In the genomic region with DNA sequence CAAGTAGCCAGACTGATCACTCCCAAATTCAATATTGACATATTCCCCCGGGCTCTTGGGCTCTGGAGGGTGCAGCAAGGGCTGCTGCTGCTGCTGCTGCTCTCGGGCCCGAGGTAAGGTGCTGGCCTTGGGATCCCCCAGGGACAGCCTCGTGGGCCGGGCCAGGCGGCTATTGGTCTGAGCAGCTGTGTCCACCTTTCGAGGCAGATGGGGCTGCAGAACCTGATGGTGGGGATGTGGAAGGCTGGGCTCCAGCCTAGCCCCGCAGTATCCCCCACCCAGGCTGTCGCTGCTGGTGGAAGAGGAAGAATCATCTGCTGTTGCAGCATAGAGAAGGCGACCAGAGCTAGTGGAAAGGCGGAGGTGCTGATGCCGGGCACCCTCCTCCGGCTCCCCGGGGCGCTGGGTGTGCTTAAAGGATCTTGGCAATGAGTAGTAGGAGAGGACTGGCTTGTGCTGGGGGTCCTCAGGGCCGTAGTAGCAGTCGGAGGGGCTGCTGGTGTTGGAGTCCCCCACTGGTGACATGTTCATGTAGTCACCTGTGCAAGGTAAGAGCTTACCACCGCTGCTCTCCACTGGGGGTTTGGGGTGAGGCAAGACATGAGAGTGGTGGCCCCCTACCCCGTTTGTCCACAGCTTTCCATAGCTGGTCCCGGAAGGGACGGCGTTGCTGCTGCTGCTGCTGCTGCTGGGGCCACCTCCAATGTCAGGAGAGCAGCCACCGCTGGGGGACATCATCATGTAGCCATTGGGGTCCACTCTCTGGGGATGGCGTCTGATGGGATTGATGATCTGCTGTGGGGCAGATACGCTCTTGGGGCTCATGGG, we compare ENCODE assay signal across 10 cellular contexts. TPM values are rescaled to one million over a fixed set of nuclear protein-coding genes. Genes with fewer than 3 reads are reported as not detected.
DNase-seq lines count a peak whose midpoint lies in the region; ATAC-seq and TF ChIP-seq lines count a peak whose summit lies in the region.
"Had no signal": no experiment of that assay in that cellular context is flagged by ENCODE, and none has a peak within 500 bp of the region (broad histone marks: within the 10 kb centered on the region; RNA-seq: fewer than 3 reads in every experiment).

No MANE protein-coding gene starts in this region.

- no peaks in the 10 kb centered on the region for H3K9me3 ChIP-seq in mucosa of stomach (ENCODE audit: control insufficient read depth, low read length)
- no peaks in the 10 kb centered on the region for H3K9me3 ChIP-seq in uterus

- H3K36me3 ChIP-seq in mucosa of stomach (ENCODE audit: control insufficient read depth, insufficient read depth, low read length) (no peaks in the 10 kb centered on the region), uterus (no peaks in the 10 kb centered on the region)

- no peaks in the 10 kb centered on the region for H3K36me3 Mint-ChIP-seq in activated naive CD4-positive, alpha-beta T cell treated with anti-CD3 and anti-CD28 coated beads, Interleukin-2, amount 50 U/mL, for 24 hours
- H3K36me3 Mint-ChIP-seq in activated naive CD4-positive, alpha-beta T cell treated with anti-CD3 and anti-CD28 coated beads for 36 hours (ENCODE audit: low read depth), result peaks cover 8% of the 10 kb centered on the region

- H3K4me3 ChIP-seq in coronary artery, result peak overlapping the region; percentile 86
- no peak overlapping the region for H3K4me3 ChIP-seq in mucosa of stomach (ENCODE audit: low read length)
- H3K4me3 ChIP-seq in uterus, result peak overlapping the region; percentile 67 to 69

- CTCF ChIA-PET in activated naive CD4-positive, alpha-beta T cell treated with anti-CD3 and anti-CD28 coated beads for 36 hours (lab: Charles Lee), result interaction anchor here (0.6 kb wide), 1 partner anchor 11 kb away, joined by 3 read pairs; no protein-coding TSS in a partner anchor

- H3K27ac Mint-ChIP-seq in activated naive CD4-positive, alpha-beta T cell treated with anti-CD3 and anti-CD28 coated beads, Interleukin-2, amount 50 U/mL, for 24 hours, result peak overlapping the region; percentile 12
- no peak overlapping the region for H3K27ac Mint-ChIP-seq in activated naive CD4-positive, alpha-beta T cell treated with anti-CD3 and anti-CD28 coated beads for 36 hours
- H3K27ac Mint-ChIP-seq: activated T-helper 17 cell treated with anti-CD3 and anti-CD28 coated beads, Interleukin-2, amount 50 U/mL, for 72 hours had no signal

- TF ChIP-seq CTCF in coronary artery (IDR thresholded peaks at IDR 0.05) (no peak), uterus (IDR thresholded peaks at IDR 0.05) (no peak)

- in situ Hi-C loops in G401 (cut with HindIII; ENCODE audit: low sequenced_read_pairs), result loop anchor here (25.0 kb wide), 1 partner anchor 309 kb away; no protein-coding TSS in a partner anchor

- H3K9me3 Mint-ChIP-seq in activated naive CD4-positive, alpha-beta T cell treated with anti-CD3 and anti-CD28 coated beads, Interleukin-2, amount 50 U/mL, for 24 hours, result no peaks in the 10 kb centered on the region
- H3K9me3 Mint-ChIP-seq in activated naive CD4-positive, alpha-beta T cell treated with anti-CD3 and anti-CD28 coated beads for 36 hours, result no peaks in the 10 kb centered on the region
- H3K9me3 Mint-ChIP-seq: activated T-helper 17 cell treated with anti-CD3 and anti-CD28 coated beads, Interleukin-2, amount 50 U/mL, for 72 hours had no signal

- no peak for ATAC-seq in GM18867 (IDR thresholded peaks at IDR 0.05; ENCODE audit: unreplicated experiment)
- ATAC-seq: activated T-helper 17 cell treated with anti-CD3 and anti-CD28 coated beads, Interleukin-2, amount 50 U/mL, for 72 hours had no signal

- intact Hi-C loops in activated naive CD4-positive, alpha-beta T cell treated with anti-CD3 and anti-CD28 coated beads for 36 hours (cut with micrococcal nuclease), result no loop called here
- intact Hi-C loops in uterus (cut with DNase I; ENCODE audit: low total_unique reads), result loop anchor here (5.0 to 10.0 kb wide), 2 partner anchors 161 to 679 kb away; no protein-coding TSS in a partner anchor

- peaks cover 55% of the 10 kb centered on the region for H3K4me1 Mint-ChIP-seq in activated naive CD4-positive, alpha-beta T cell treated with anti-CD3 and anti-CD28 coated beads, Interleukin-2, amount 50 U/mL, for 24 hours
- peaks cover 33% of the 10 kb centered on the region for H3K4me1 Mint-ChIP-seq in activated naive CD4-positive, alpha-beta T cell treated with anti-CD3 and anti-CD28 coated beads for 36 hours (ENCODE audit: low read depth)

- H3K27ac ChIP-seq in coronary artery (peak overlapping the region; percentile 90 to 93), uterus (peak overlapping the region; percentile 93 to 96)

- no peak for DNase-seq in activated naive CD4-positive, alpha-beta T cell treated with anti-CD3 and anti-CD28 coated beads for 36 hours
- DNase-seq in coronary artery (ENCODE audit: low spot score), result no peak
- DNase-seq in uterus, result peak; percentile 30 to 31
- no peak for DNase-seq in G401 (ENCODE audit: low spot score)
- no peak for DNase-seq in dermis blood vessel endothelial cell
- DNase-seq: stimulated activated CD4-positive, alpha-beta T cell treated with anti-CD3 and anti-CD28 coated beads, Interleukin-2, amount 100 ng/mL, for 48 hours had no signal

- peak overlapping the region; percentile 3 for H3K4me3 Mint-ChIP-seq in activated naive CD4-positive, alpha-beta T cell treated with anti-CD3 and anti-CD28 coated beads, Interleukin-2, amount 50 U/mL, for 24 hours
- no peak overlapping the region for H3K4me3 Mint-ChIP-seq in activated naive CD4-positive, alpha-beta T cell treated with anti-CD3 and anti-CD28 coated beads for 36 hours

- H3K9ac ChIP-seq in mucosa of stomach (ENCODE audit: low read length), result peak overlapping the region; percentile 67

- peaks cover 53% of the 10 kb centered on the region for H3K4me1 ChIP-seq in mucosa of stomach (ENCODE audit: control insufficient read depth, insufficient read depth, low read length)
- H3K4me1 ChIP-seq in uterus, result no peaks in the 10 kb centered on the region

- H3K27me3 ChIP-seq in mucosa of stomach (ENCODE audit: control insufficient read depth, insufficient read depth, low read length) (no peaks in the 10 kb centered on the region), uterus (no peaks in the 10 kb centered on the region)

- no peak for TF ChIP-seq POLR2A in uterus (IDR thresholded peaks at IDR 0.05)

- H3K27me3 Mint-ChIP-seq in activated naive CD4-positive, alpha-beta T cell treated with anti-CD3 and anti-CD28 coated beads, Interleukin-2, amount 50 U/mL, for 24 hours, result no peaks in the 10 kb centered on the region
- no peaks in the 10 kb centered on the region for H3K27me3 Mint-ChIP-seq in activated naive CD4-positive, alpha-beta T cell treated with anti-CD3 and anti-CD28 coated beads for 36 hours (ENCODE audit: low read depth)
- H3K27me3 Mint-ChIP-seq: activated T-helper 17 cell treated with anti-CD3 and anti-CD28 coated beads, Interleukin-2, amount 50 U/mL, for 72 hours had no signal

RNA-seq across cellular contexts. Expression of a gene that starts 3.4 kb away (rescaled TPM):
- total RNA-seq in activated naive CD4-positive, alpha-beta T cell treated with anti-CD3 and anti-CD28 coated beads for 36 hours, result 1 to 10 TPM; 2.6 to 2.7 TPM
- total RNA-seq in uterus (10 to 100 TPM; 11.5 to 54.2 (median 29.5) TPM), dermis blood vessel endothelial cell (0.17 and 0.23 TPM in 2 replicates)
- 24.6 and 26.5 TPM in 2 replicates for total RNA-seq in G401 (2014; rRNA removed; shearing (Covaris generic))

RNA-seq across cellular contexts. Expression of a gene that starts 39.6 kb away (rescaled TPM):
- 10 to 100 TPM; 42.6 to 43.3 TPM for total RNA-seq in activated naive CD4-positive, alpha-beta T cell treated with anti-CD3 and anti-CD28 coated beads for 36 hours
- total RNA-seq in uterus (10 to 100 TPM; 19.5 to 91.5 (median 47.3) TPM), dermis blood vessel endothelial cell (14.3 and 16.0 TPM in 2 replicates)
- total RNA-seq in G401 (2014; rRNA removed; shearing (Covaris generic)), result 4.0 and 7.9 TPM in 2 replicates

Comparison
In these comparisons a context has a peak if more than half of its experiments do, and no peak if none do; other contexts are left out.
1. DNase-seq: peak in uterus (2 of 2); none in activated naive CD4-positive, alpha-beta T cell treated with anti-CD3 and anti-CD28 coated beads for 36 hours (single experiment), coronary artery (single experiment), G401 (single experiment) and dermis blood vessel endothelial cell (single experiment).